In the genomic region with DNA sequence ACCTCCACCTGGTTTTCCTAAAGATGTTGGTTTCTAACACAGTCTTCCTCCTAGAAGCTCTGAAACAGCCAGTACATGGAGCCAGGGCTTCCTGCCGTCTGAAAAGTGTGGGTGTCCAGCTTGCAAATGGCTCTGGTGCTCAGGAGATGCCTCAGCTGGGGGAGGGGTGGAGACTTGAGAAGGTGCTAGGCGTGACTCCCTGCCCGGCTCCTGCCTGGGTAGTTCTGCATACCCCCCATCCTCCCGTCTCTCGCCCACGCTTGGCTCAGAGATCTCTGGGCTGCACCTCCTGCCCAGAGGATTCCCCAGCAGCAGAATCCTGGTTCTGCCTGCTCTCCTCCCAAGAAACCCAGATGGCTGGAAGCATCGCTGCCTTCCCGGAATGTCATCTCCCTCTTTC, we compare ENCODE assay signal across 22 cellular contexts. TPM values are rescaled to one million over a fixed set of nuclear protein-coding genes. Genes with fewer than 3 reads are reported as not detected.
"Had no signal": no experiment of that assay in that cellular context is flagged by ENCODE, and none has a peak within 500 bp of the region (broad histone marks: within the 10 kb centered on the region; RNA-seq: fewer than 3 reads in every experiment).

No MANE protein-coding gene starts in this region.

- H3K9me3 ChIP-seq: testis, uterus had no signal

- H3K27me3 ChIP-seq: neural progenitor cell, testis, uterus had no signal

- ATAC-seq: activated CD4-positive, alpha-beta T cell treated with anti-CD3 and anti-CD28 coated beads for 36 hours; activated T-cell treated with anti-CD3 and anti-CD28 coated beads, Interleukin-2, amount 50 U/mL, for 72 hours; left ventricle myocardium superior; natural killer cell; stimulated activated naive B cell treated with anti-CD40 and anti-IgM and Interleukin-4, amounts not matched to agents 10 μg/mL and 1 μg/mL and 100 μg/mL, for 72 hours had no signal

- H2AFZ ChIP-seq: neural progenitor cell had no signal

- H3K36me3 ChIP-seq: neural progenitor cell, uterus had no signal

- H3K4me3 ChIP-seq: coronary artery, neural progenitor cell, smooth muscle cell, testis, uterus had no signal

- H3K27ac ChIP-seq: coronary artery, neural progenitor cell, testis, uterus had no signal

- FAIRE-seq: endothelial cell of umbilical vein had no signal

- H3K4me2 ChIP-seq: neural progenitor cell, smooth muscle cell had no signal

- DNase-seq: activated CD4-positive, alpha-beta T cell treated with anti-CD3 and anti-CD28 coated beads for 36 hours; activated CD4-positive, CD25-positive, alpha-beta regulatory T cell; activated naive CD4-positive, alpha-beta T cell treated with Interleukin-2 at 50 U/mL for 16 hours; activated T-cell treated with anti-CD3 and anti-CD28 coated beads for 4 hours; activated T-cell treated with anti-CD3 and anti-CD28 coated beads, Interleukin-2, amount 50 U/mL, for 72 hours; cerebellar nuclear complex; foreskin fibroblast; kidney glomerular epithelial cell; left ventricle myocardium superior; mammary epithelial cell; natural killer cell; stimulated activated CD4-positive, alpha-beta T cell treated with anti-CD3 and anti-CD28 coated beads, Interleukin-15, amount 100 ng/mL, for 24 hours; stimulated activated CD4-positive, alpha-beta T cell treated with anti-CD3 and anti-CD28 coated beads, Interleukin-2, amount 100 ng/mL, for 24 hours; stimulated activated naive B cell treated with anti-CD40 and anti-IgM and Interleukin-4, amounts not matched to agents 10 μg/mL and 1 μg/mL and 100 μg/mL, for 72 hours; T-helper 1 cell; testis; trophoblast cell; uterus had no signal

- H3K9ac ChIP-seq: neural progenitor cell had no signal

RNA-seq across cellular contexts. Expression of a gene that starts 16.9 kb away (rescaled TPM):
- total RNA-seq: activated CD4-positive, alpha-beta T cell treated with anti-CD3 and anti-CD28 coated beads for 36 hours; activated T-cell treated with anti-CD3 and anti-CD28 coated beads, Interleukin-2, amount 50 U/mL, for 72 hours; endothelial cell of umbilical vein; natural killer cell had no signal
- polyA plus RNA-seq: endothelial cell of umbilical vein, mammary epithelial cell, smooth muscle cell had no signal
